In genomic region chr22:42570580-42570979, GRCh38 we compare ENCODE assay signal across 9 cellular contexts. TPM values are rescaled to one million over a fixed set of nuclear protein-coding genes. Genes with fewer than 3 reads are reported as not detected.
DNase-seq lines count a peak whose midpoint lies in the region; ATAC-seq, FAIRE-seq and TF ChIP-seq lines count a peak whose summit lies in the region.
"Not testable (repeated sequence)": the region's sequence is repeated elsewhere in the genome, so short reads cannot be mapped to it uniquely, and the experiment has no call there.
"Had no signal": no experiment of that assay in that cellular context is flagged by ENCODE, and none has a peak within 500 bp of the region (broad histone marks: within the 10 kb centered on the region; RNA-seq: fewer than 3 reads in every experiment).

No MANE protein-coding gene starts in this region.

- not testable (repeated sequence) for H3K36me3 Mint-ChIP-seq in activated naive CD4-positive, alpha-beta T cell treated with anti-CD3 and anti-CD28 coated beads, Interleukin-2, amount 50 U/mL, for 24 hours

- H3K23ac ChIP-seq in mesendoderm (ENCODE audit: low read length); neuronal stem cell (ENCODE audit: low read depth, low read length, poor library complexity): not testable (repeated sequence)

- TF ChIP-seq RAD21 in K562 (CRISPR knock-in tag; conservative IDR thresholded peaks at IDR 0.05 in 1 of 2, IDR thresholded peaks at IDR 0.05 in 1 of 2) = not testable (repeated sequence)

- H3K79me1 ChIP-seq in mesendoderm (ENCODE audit: low read length); neuronal stem cell (ENCODE audit: low read depth, low read length): not testable (repeated sequence)

- ATAC-seq in RWPE2 (ENCODE audit: low read depth) = peak; percentile 13; the same call in 1 of the 3 replicates
- not testable (repeated sequence) for ATAC-seq in K562

- not testable (repeated sequence) for H4K20me1 ChIP-seq in K562 (replicated peaks; ENCODE audit: control insufficient read depth, insufficient read depth, low read length)

- not testable (repeated sequence) for H3K27ac ChIP-seq in A673 (ENCODE audit: low read depth, low read length, poor library complexity, severe bottlenecking); RWPE2 (ENCODE audit: poor library complexity, severe bottlenecking); K562 (ENCODE audit: extremely low read depth, low read depth, low read length); mesendoderm (ENCODE audit: low read depth, low read length); neuronal stem cell (replicated peaks; ENCODE audit: low read length)
- H3K27ac ChIP-seq in cardiac muscle cell = peak overlapping the region; percentile 6

- H2BK120ac ChIP-seq in mesendoderm (ENCODE audit: low read depth, low read length); neuronal stem cell (ENCODE audit: low read depth, low read length): not testable (repeated sequence)

- H3K27me3 ChIP-seq in A673 (replicated peaks; ENCODE audit: insufficient read depth, low read depth, low read length, poor library complexity); H7 (ENCODE audit: control insufficient read depth, insufficient read depth, low read length); RWPE2 (ENCODE audit: insufficient read depth, poor library complexity, severe bottlenecking); K562 (ENCODE audit: control insufficient read depth in 2 of 2, insufficient read depth in 2 of 2, low read length in 2 of 2); cardiac muscle cell; mesendoderm (ENCODE audit: insufficient read depth, low read length, poor library complexity); neuronal stem cell (ENCODE audit: control insufficient read depth in 3 of 3, insufficient read depth in 3 of 3, low read depth in 1 of 3, low read length in 3 of 3): not testable (repeated sequence)

- not testable (repeated sequence) for H2BK15ac ChIP-seq in mesendoderm (replicated peaks; ENCODE audit: low read depth); neuronal stem cell (ENCODE audit: low read length)

- not testable (repeated sequence) for FAIRE-seq in K562 (lab: Jason Lieb, UNC)

- not testable (repeated sequence) for H3K27me3 Mint-ChIP-seq in activated naive CD4-positive, alpha-beta T cell treated with anti-CD3 and anti-CD28 coated beads, Interleukin-2, amount 50 U/mL, for 24 hours

- H3K36me3 ChIP-seq in A673 (ENCODE audit: insufficient read depth, low read length, poor library complexity, severe bottlenecking) (peaks cover 13% of the 10 kb centered on the region), RWPE2 (ENCODE audit: low read depth) (peaks cover 10% of the 10 kb centered on the region; the same call in 1 of the 2 replicates), K562 (ENCODE audit: control insufficient read depth, insufficient read depth, low read length) (peaks cover 32% of the 10 kb centered on the region; the same call in 1 of the 3 replicates), neuronal stem cell (replicated peaks in 1 of 2; ENCODE audit: control insufficient read depth in 2 of 2, insufficient read depth in 2 of 2, low read length in 2 of 2) (peaks cover 13 to 38% of the 10 kb centered on the region in 2 donors)
- not testable (repeated sequence) for H3K36me3 ChIP-seq in H7 (replicated peaks; ENCODE audit: control insufficient read depth, insufficient read depth, low read length); cardiac muscle cell; mesendoderm (ENCODE audit: control insufficient read depth, insufficient read depth, low read length)

- not testable (repeated sequence) for H3K9me3 ChIP-seq in A673 (ENCODE audit: low read depth, low read length, poor library complexity, severe bottlenecking); RWPE2 (ENCODE audit: severe bottlenecking); K562 (replicated peaks; ENCODE audit: control insufficient read depth, insufficient read depth, low read depth, low read length); cardiac muscle cell (ENCODE audit: low read depth); neuronal stem cell (replicated peaks in 1 of 2; ENCODE audit: control insufficient read depth in 2 of 2, insufficient read depth in 1 of 2, low read depth in 1 of 2, low read length in 2 of 2)

- not testable (repeated sequence) for DNase-seq in A673 (ENCODE audit: low spot score); RWPE2 (ENCODE audit: low spot score); K562 (ENCODE audit: extremely low read depth in 1 of 4, low spot score in 3 of 4); cardiac muscle cell (ENCODE audit: low read depth in 1 of 2, low spot score in 1 of 2); neuronal stem cell (ENCODE audit: low spot score)
- DNase-seq in H7 (peak; percentile 40), mesendoderm (peak; percentile 36)

- TSS peak; percentile 8 for BruUV-seq in A673 (replicated peaks; lab: Mats Ljungman, UMichigan)
- BruUV-seq in K562 (replicated peaks; lab: Mats Ljungman, UMichigan) = not testable (repeated sequence)

- peak overlapping the region; percentile 32 for H3K27ac Mint-ChIP-seq in activated naive CD4-positive, alpha-beta T cell treated with anti-CD3 and anti-CD28 coated beads, Interleukin-2, amount 50 U/mL, for 24 hours

- H4K91ac ChIP-seq in neuronal stem cell (ENCODE audit: low read depth, low read length, poor library complexity) = not testable (repeated sequence)

- intact Hi-C loops in A673 (cut with micrococcal nuclease; ENCODE audit: unreplicated experiment); K562 (cut with micrococcal nuclease): not testable (repeated sequence)

- WGBS in K562 (ENCODE audit: insufficient coverage, low coverage, missing lambda C conversion rate) = 71% methylated on average over 5 of the region's 9 CpGs
- WGBS in mesendoderm (ENCODE audit: extremely low coverage, insufficient coverage, low lambda C conversion rate) = no CpG with 5 or more reads among the region's 9 CpGs
- WGBS in neuronal stem cell (ENCODE audit: extremely low coverage in 2 of 2, insufficient read length in 2 of 2, insufficient replicate concordance in 1 of 2), 2 donors = no CpG with 5 or more reads among the region's 9 CpGs

- H2AK5ac ChIP-seq in mesendoderm (ENCODE audit: low read length); neuronal stem cell (ENCODE audit: low read depth, low read length): not testable (repeated sequence)

- TF ChIP-seq EP300 in K562 (IDR thresholded peaks at IDR 0.05; ENCODE audit: low read length) = not testable (repeated sequence)

- H3K14ac ChIP-seq in neuronal stem cell (ENCODE audit: low read length) = not testable (repeated sequence)

- not testable (repeated sequence) for H2BK5ac ChIP-seq in mesendoderm (ENCODE audit: low read length); neuronal stem cell (ENCODE audit: low read length)

- not testable (repeated sequence) for H4K8ac ChIP-seq in mesendoderm (ENCODE audit: low read depth, low read length)
- peak overlapping the region; percentile 65 for H4K8ac ChIP-seq in neuronal stem cell (ENCODE audit: low read depth, low read length)

- H4K5ac ChIP-seq in mesendoderm (ENCODE audit: low read length) = not testable (repeated sequence)

- not testable (repeated sequence) for H3K9me3 Mint-ChIP-seq in activated naive CD4-positive, alpha-beta T cell treated with anti-CD3 and anti-CD28 coated beads, Interleukin-2, amount 50 U/mL, for 24 hours

- H3K4me3 ChIP-seq in A673 (ENCODE audit: low read depth, low read length, poor library complexity, severe bottlenecking); H7 (ENCODE audit: insufficient read depth, low read depth, low read length); RWPE2 (ENCODE audit: severe bottlenecking); K562; cardiac muscle cell; mesendoderm (ENCODE audit: low read length); neuronal stem cell (ENCODE audit: low read length in 2 of 2): not testable (repeated sequence)

- H3K9ac ChIP-seq in K562 (ENCODE audit: insufficient read depth in 1 of 2, low read depth in 2 of 2, low read length in 2 of 2); mesendoderm (ENCODE audit: low read length): not testable (repeated sequence)
- H3K9ac ChIP-seq in neuronal stem cell (ENCODE audit: low read depth, low read length, poor library complexity) = peak overlapping the region; percentile 21

- not testable (repeated sequence) for H3K4ac ChIP-seq in mesendoderm (ENCODE audit: low read depth, low read length); neuronal stem cell (ENCODE audit: low read length)

- H3K4me1 ChIP-seq in A673 (ENCODE audit: insufficient read depth, low read length, poor library complexity, severe bottlenecking); RWPE2 (ENCODE audit: insufficient read depth, poor library complexity, severe bottlenecking); cardiac muscle cell (ENCODE audit: low read depth); mesendoderm (ENCODE audit: control insufficient read depth, low read depth, low read length); neuronal stem cell (ENCODE audit: control insufficient read depth in 2 of 2, insufficient read depth in 1 of 2, low read depth in 1 of 2, low read length in 2 of 2): not testable (repeated sequence)
- peaks cover 0 to 14% of the 10 kb centered on the region in 2 experiments; a peak in 2 of 5 replicates for H3K4me1 ChIP-seq in K562 (replicated peaks in 1 of 2; ENCODE audit: control insufficient read depth in 2 of 2, insufficient read depth in 2 of 2, low read length in 2 of 2)

- peak; percentile 3; the same call in 1 of the 2 replicates for TF ChIP-seq POLR2A in K562 (conservative IDR thresholded peaks at IDR 0.05)

- not testable (repeated sequence) for H3K4me2 ChIP-seq in K562 (ENCODE audit: insufficient read depth, low read length); mesendoderm (ENCODE audit: low read length); neuronal stem cell (ENCODE audit: insufficient read depth, low read length, poor library complexity, severe bottlenecking)

- not testable (repeated sequence) for H3K18ac ChIP-seq in mesendoderm (ENCODE audit: low read length); neuronal stem cell (ENCODE audit: low read length)

- POLR2A ChIA-PET in A673 (lab: Charles Lee; ENCODE audit: low non-redundant PET) = not testable (repeated sequence)
- POLR2A ChIA-PET in K562 (lab: Yijun Ruan, JAX) = interaction anchor here (1.0 to 1.5 kb wide), 2 partner anchors 11 to 45 kb away, joined by 3 to 4 read pairs; no protein-coding TSS in a partner anchor

- not testable (repeated sequence) for H3K79me2 ChIP-seq in K562 (ENCODE audit: control insufficient read depth, insufficient read depth, low read length); mesendoderm (ENCODE audit: control insufficient read depth, insufficient read depth, low read length)

- H3K4me1 Mint-ChIP-seq in activated naive CD4-positive, alpha-beta T cell treated with anti-CD3 and anti-CD28 coated beads, Interleukin-2, amount 50 U/mL, for 24 hours = not testable (repeated sequence)

- H2BK12ac ChIP-seq in neuronal stem cell (ENCODE audit: low read length) = not testable (repeated sequence)

- in situ Hi-C loops in K562 (cut with MboI) = not testable (repeated sequence)

- H3K56ac ChIP-seq in mesendoderm (ENCODE audit: low read length) = peak overlapping the region; percentile 15

- H3K4me3 Mint-ChIP-seq in activated naive CD4-positive, alpha-beta T cell treated with anti-CD3 and anti-CD28 coated beads, Interleukin-2, amount 50 U/mL, for 24 hours = not testable (repeated sequence)

- not testable (repeated sequence) for H3K9me1 ChIP-seq in K562 (ENCODE audit: control insufficient read depth, insufficient read depth, low read length)

- CTCF ChIA-PET in A673 (lab: Charles Lee); K562 (lab: Yijun Ruan, JAX; ENCODE audit: low intra/inter-chr PET ratio): not testable (repeated sequence)

- TF ChIP-seq CTCF in A673 (conservative IDR thresholded peaks at IDR 0.05; ENCODE audit: low read depth, low read length); RWPE2 (IDR thresholded peaks at IDR 0.05; ENCODE audit: poor library complexity, severe bottlenecking); K562 (IDR thresholded peaks at IDR 0.05 in 2 of 3, conservative IDR thresholded peaks at IDR 0.05 in 1 of 3; ENCODE audit: insufficient read depth in 2 of 3, low read depth in 1 of 3, low read length in 3 of 3); cardiac muscle cell (IDR thresholded peaks at IDR 0.05; ENCODE audit: low read depth, low read length): not testable (repeated sequence)

- H2AFZ ChIP-seq in K562 (ENCODE audit: low read depth, low read length); neuronal stem cell (ENCODE audit: low read length): not testable (repeated sequence)

RNA-seq across cellular contexts. Expression of gene SERHL2, which starts 16.8 kb away (rescaled TPM):
- total RNA-seq in A673 (2021) (0.49 and 0.96 TPM in 2 replicates), K562 (2014; rRNA removed) (25.2 and 29.1 TPM in 2 replicates), K562 (2014; rRNA removed; fragmentation: Illumina TruSeq; extraction: Trizol) (20.1 and 22.6 TPM in 2 replicates), K562 (2015; rRNA removed; fragmentation: Illumina TruSeq; extraction: Trizol) (19.3 and 22.6 TPM in 2 replicates), K562 (2021) (19.9 and 21.9 TPM in 2 replicates), cardiac muscle cell (3.4 and 5.2 TPM in 2 replicates)
- total RNA-seq in H7 (2014; rRNA removed; shearing (Covaris generic)) = 2.6 and 7.5 TPM in 2 replicates
- total RNA-seq in K562 (2011; cell fraction: chromatin; rRNA removed; ENCODE audit: low replicate concordance) = 26.6 and 59.0 TPM in 2 replicates
- 39.4 and 42.1 TPM in 2 replicates for total RNA-seq in K562 (2011; cell fraction: nucleolus; rRNA removed)
- 33.8 and 38.9 TPM in 2 replicates for total RNA-seq in K562 (2011; cell fraction: nucleoplasm; rRNA removed)
- polyA plus RNA-seq in K562 (2011; rRNA removed) (51.9 and 62.6 TPM in 2 replicates), K562 (2014; fragmentation: Illumina TruSeq; extraction: Trizol) (32.2 and 35.0 TPM in 2 replicates), K562 (2014; fragmentation: Nextera tagmentation; extraction: Ambion mirVana) (10 to 100 TPM; 24.6 to 28.3 TPM), K562 (2014; rRNA removed) (33.6 and 33.8 TPM in 2 replicates), cardiac muscle cell (2.7 and 10.8 TPM in 2 replicates)
- polyA plus RNA-seq in K562 (2011; cell fraction: cytosol; rRNA removed) = 35.5 and 56.3 TPM in 2 replicates
- polyA plus RNA-seq in K562 (2011; cell fraction: nucleus; rRNA removed) = 74.9 and 83.4 TPM in 2 replicates
- 13.3 and 21.9 TPM in 2 replicates for polyA plus RNA-seq in K562 (2012)
- polyA minus RNA-seq in K562 (2011; rRNA and poly(A)+ RNA removed) = 17.8 and 23.1 TPM in 2 replicates
- polyA minus RNA-seq in K562 (2011; cell fraction: cytosol; rRNA and poly(A)+ RNA removed) = 7.9 and 15.3 TPM in 2 replicates
- 15.2 and 19.3 TPM in 2 replicates for polyA minus RNA-seq in K562 (2011; cell fraction: nucleus; rRNA and poly(A)+ RNA removed)
- polyA plus RNA-seq in mesendoderm (2013, experiment 1 of 2) = 1.5 TPM
- polyA plus RNA-seq in mesendoderm (2013, experiment 2 of 2) = 1.2 TPM
- polyA plus RNA-seq in neuronal stem cell (2013, experiment 1 of 2) = 0.28 TPM
- polyA plus RNA-seq in neuronal stem cell (2013, experiment 2 of 2) = 0.22 TPM
- total RNA-seq: CD4-positive, CD25-positive, alpha-beta regulatory T cell had no signal

RNA-seq across cellular contexts. Expression of gene POLDIP3, which starts 44.1 kb away (rescaled TPM):
- 131 and 134 TPM in 2 replicates for total RNA-seq in A673 (2021)
- total RNA-seq in H7 (2014; rRNA removed; shearing (Covaris generic)) = 43.2 and 47.9 TPM in 2 replicates
- 48.1 and 83.3 TPM in 2 replicates for total RNA-seq in K562 (2011; cell fraction: chromatin; rRNA removed; ENCODE audit: low replicate concordance)
- total RNA-seq in K562 (2011; cell fraction: nucleolus; rRNA removed) = 38.3 and 41.5 TPM in 2 replicates
- 41.4 and 45.6 TPM in 2 replicates for total RNA-seq in K562 (2011; cell fraction: nucleoplasm; rRNA removed)
- 24.9 and 39.1 TPM in 2 replicates for total RNA-seq in K562 (2014; rRNA removed)
- 23.5 and 24.1 TPM in 2 replicates for total RNA-seq in K562 (2014; rRNA removed; fragmentation: Illumina TruSeq; extraction: Trizol)
- 25.5 and 26.3 TPM in 2 replicates for total RNA-seq in K562 (2015; rRNA removed; fragmentation: Illumina TruSeq; extraction: Trizol)
- total RNA-seq in K562 (2021) = 47.3 and 53.6 TPM in 2 replicates
- 44.4 and 53.8 TPM in 2 replicates for polyA plus RNA-seq in K562 (2011; rRNA removed)
- polyA plus RNA-seq in K562 (2011; cell fraction: cytosol; rRNA removed) = 32.6 and 35.2 TPM in 2 replicates
- 57.4 and 60.2 TPM in 2 replicates for polyA plus RNA-seq in K562 (2011; cell fraction: nucleus; rRNA removed)
- polyA plus RNA-seq in K562 (2012) = 44.3 and 46.7 TPM in 2 replicates
- 47.7 and 53.0 TPM in 2 replicates for polyA plus RNA-seq in K562 (2014; fragmentation: Illumina TruSeq; extraction: Trizol)
- polyA plus RNA-seq in K562 (2014; fragmentation: Nextera tagmentation; extraction: Ambion mirVana) = 10 to 100 TPM; 14.3 to 22.3 TPM
- 39.8 and 45.4 TPM in 2 replicates for polyA plus RNA-seq in K562 (2014; rRNA removed)
- polyA minus RNA-seq in K562 (2011; rRNA and poly(A)+ RNA removed) = 28.0 and 31.6 TPM in 2 replicates
- polyA minus RNA-seq in K562 (2011; cell fraction: cytosol; rRNA and poly(A)+ RNA removed) = 18.9 and 27.0 TPM in 2 replicates
- 13.5 and 18.8 TPM in 2 replicates for polyA minus RNA-seq in K562 (2011; cell fraction: nucleus; rRNA and poly(A)+ RNA removed)
- 41.5 and 58.8 TPM in 2 replicates for total RNA-seq in cardiac muscle cell
- polyA plus RNA-seq in cardiac muscle cell = 63.1 and 92.3 TPM in 2 replicates
- 48.7 TPM for polyA plus RNA-seq in mesendoderm (2013, experiment 1 of 2)
- polyA plus RNA-seq in mesendoderm (2013, experiment 2 of 2) = 47.6 TPM
- 68.6 TPM for polyA plus RNA-seq in neuronal stem cell (2013, experiment 1 of 2)
- 69.9 TPM for polyA plus RNA-seq in neuronal stem cell (2013, experiment 2 of 2)

RNA-seq across cellular contexts. Expression of gene RRP7A, which starts 51.0 kb away (rescaled TPM):
- total RNA-seq in A673 (2021) (68.5 and 69.1 TPM in 2 replicates), K562 (2014; rRNA removed) (42.3 and 48.9 TPM in 2 replicates), K562 (2014; rRNA removed; fragmentation: Illumina TruSeq; extraction: Trizol) (29.7 and 34.6 TPM in 2 replicates), K562 (2015; rRNA removed; fragmentation: Illumina TruSeq; extraction: Trizol) (39.7 and 40.3 TPM in 2 replicates), K562 (2021) (74.1 and 82.6 TPM in 2 replicates), cardiac muscle cell (31.0 and 39.6 TPM in 2 replicates)
- 33.1 and 39.3 TPM in 2 replicates for total RNA-seq in H7 (2014; rRNA removed; shearing (Covaris generic))
- 17.1 and 44.0 TPM in 2 replicates for total RNA-seq in K562 (2011; cell fraction: chromatin; rRNA removed; ENCODE audit: low replicate concordance)
- total RNA-seq in K562 (2011; cell fraction: nucleolus; rRNA removed) = 34.3 and 41.7 TPM in 2 replicates
- total RNA-seq in K562 (2011; cell fraction: nucleoplasm; rRNA removed) = 23.6 and 25.4 TPM in 2 replicates
- polyA plus RNA-seq in K562 (2011; rRNA removed) (28.3 and 39.3 TPM in 2 replicates), K562 (2014; fragmentation: Illumina TruSeq; extraction: Trizol) (51.9 and 69.1 TPM in 2 replicates), K562 (2014; fragmentation: Nextera tagmentation; extraction: Ambion mirVana) (10 to 100 TPM in 1 of 2 experiments, 1 to 10 TPM in 1; 3.4 to 12.9 TPM), K562 (2014; rRNA removed) (45.8 and 47.0 TPM in 2 replicates), cardiac muscle cell (43.7 and 59.4 TPM in 2 replicates)
- 23.0 and 37.5 TPM in 2 replicates for polyA plus RNA-seq in K562 (2011; cell fraction: cytosol; rRNA removed)
- polyA plus RNA-seq in K562 (2011; cell fraction: nucleus; rRNA removed) = 14.2 and 22.3 TPM in 2 replicates
- 23.0 and 42.9 TPM in 2 replicates for polyA plus RNA-seq in K562 (2012)
- 13.4 and 13.8 TPM in 2 replicates for polyA minus RNA-seq in K562 (2011; rRNA and poly(A)+ RNA removed)
- polyA minus RNA-seq in K562 (2011; cell fraction: cytosol; rRNA and poly(A)+ RNA removed) = 8.6 and 16.2 TPM in 2 replicates
- 12.3 and 13.2 TPM in 2 replicates for polyA minus RNA-seq in K562 (2011; cell fraction: nucleus; rRNA and poly(A)+ RNA removed)
- 40.6 TPM for polyA plus RNA-seq in mesendoderm (2013, experiment 1 of 2)
- polyA plus RNA-seq in mesendoderm (2013, experiment 2 of 2) = 40.6 TPM
- polyA plus RNA-seq in neuronal stem cell (2013, experiment 1 of 2) = 10.9 TPM
- 10.8 TPM for polyA plus RNA-seq in neuronal stem cell (2013, experiment 2 of 2)
